Comparison of ENCODE assay signal across 15 cellular contexts in the genomic region with DNA sequence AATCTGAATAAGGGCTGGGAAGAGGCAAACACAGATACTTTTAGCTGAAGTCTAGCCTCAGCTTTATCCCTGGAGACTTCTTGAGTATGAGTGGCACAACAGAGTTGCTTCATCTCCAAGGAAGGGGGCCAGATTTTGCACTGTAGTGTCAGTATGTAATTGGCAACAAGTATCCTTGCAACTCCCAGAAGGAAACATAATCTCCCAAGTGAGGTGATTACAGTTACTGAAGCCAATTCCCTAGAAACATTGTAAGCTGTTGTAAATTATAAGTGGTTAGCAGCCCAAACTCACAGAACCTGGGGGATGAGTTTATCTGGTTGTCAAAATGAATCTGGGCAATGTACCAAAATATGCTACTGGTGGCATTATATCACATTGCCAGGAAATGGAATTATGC.
DNase-seq lines count a peak whose midpoint lies in the region; ATAC-seq and TF ChIP-seq lines count a peak whose summit lies in the region.
"Had no signal": no experiment of that assay in that cellular context is flagged by ENCODE, and none has a peak within 500 bp of the region (broad histone marks: within the 10 kb centered on the region; RNA-seq: fewer than 3 reads in every experiment).

No MANE protein-coding gene starts in this region.

- H3K4me2 ChIP-seq in OCI-LY7 (ENCODE audit: low read length): no peak overlapping the region
- H3K4me2 ChIP-seq: PC-9 had no signal

- TF ChIP-seq RAD21 in Ishikawa (IDR thresholded peaks at IDR 0.05; ENCODE audit: low read depth): no peak

- no peaks in the 10 kb centered on the region for H3K4me1 ChIP-seq in OCI-LY7 (ENCODE audit: insufficient read depth, low read length, poor library complexity, severe bottlenecking)

- H3K4me3 ChIP-seq in AG09309 (ENCODE audit: control insufficient read depth, low read depth, low read length) (no peak overlapping the region), fibroblast of the aortic adventitia (ENCODE audit: low read depth, low read length) (no peak overlapping the region), OCI-LY7 (ENCODE audit: low read depth, low read length, poor library complexity, severe bottlenecking) (no peak overlapping the region)
- H3K4me3 ChIP-seq: PC-9 had no signal

- CTCF ChIA-PET in OCI-LY7 (lab: Charles Lee; ENCODE audit: unreplicated experiment): no interaction called here

- no peak for TF ChIP-seq EP300 in Ishikawa (IDR thresholded peaks at IDR 0.05; ENCODE audit: borderline replicate concordance)

- H3K79me2 ChIP-seq in OCI-LY7 (ENCODE audit: insufficient read depth, low read depth, low read length): no peaks in the 10 kb centered on the region

- H2AFZ ChIP-seq in OCI-LY7 (ENCODE audit: low read length): no peak overlapping the region
- H2AFZ ChIP-seq: PC-9 had no signal

- TF ChIP-seq CTCF in AG09309 (IDR thresholded peaks at IDR 0.05; ENCODE audit: control insufficient read depth, insufficient read depth, low read depth, low read length, missing control alignments): no peak
- TF ChIP-seq CTCF in fibroblast of the aortic adventitia (IDR thresholded peaks at IDR 0.05; ENCODE audit: insufficient read depth, low read length): no peak
- no peak for TF ChIP-seq CTCF in OCI-LY7 (conservative IDR thresholded peaks at IDR 0.05; ENCODE audit: low read length)

- POLR2A ChIA-PET in OCI-LY7 (lab: Charles Lee): interaction anchor here (1.2 kb wide), 1 partner anchor 11 kb away, joined by 3 read pairs; no protein-coding TSS in a partner anchor

- DNase-seq in AG09309 (ENCODE audit: low read depth) (peak; percentile 17), fibroblast of the aortic adventitia (ENCODE audit: low read depth) (peak; percentile 50), OCI-LY7 (ENCODE audit: low spot score) (no peak), NCI-H1694 treated with DMSO at 0.1 percent for 48 hours (lab: John Stamatoyannopoulos, UW) (no peak), SKM-1 treated with dmso at 0.1 percent for 144 hours (lab: John Stamatoyannopoulos, UW; ENCODE audit: unreplicated experiment) (no peak)
- DNase-seq: activated CD4-positive, alpha-beta T cell treated with anti-CD3 and anti-CD28 coated beads for 1 hour; activated T-cell treated with anti-CD3 and anti-CD28 coated beads, Interleukin-2, amount 50 U/mL, for 1 hour; DMS53; KBM-7; NCI-H2029; PC-9; T-helper 1 cell had no signal

- H3K36me3 ChIP-seq in OCI-LY7 (ENCODE audit: insufficient read depth, low read length): no peaks in the 10 kb centered on the region

- H3K9me2 ChIP-seq in OCI-LY7 (ENCODE audit: insufficient read depth, low read length): no peaks in the 10 kb centered on the region

- intact Hi-C loops in OCI-LY7 (cut with micrococcal nuclease; ENCODE audit: unreplicated experiment): no loop called here

- H3K9me3 ChIP-seq in OCI-LY7 (ENCODE audit: low read length): no peaks in the 10 kb centered on the region

- ATAC-seq in SK-N-SH treated with all-trans-retinoic acid at 6 μM for 48 hours: peak; percentile 84
- ATAC-seq in GM21515 (IDR thresholded peaks at IDR 0.05; ENCODE audit: unreplicated experiment): no peak

- no peaks in the 10 kb centered on the region for H4K20me1 ChIP-seq in OCI-LY7 (ENCODE audit: insufficient read depth, low read length)

- no TSS peak for BruUV-seq in OCI-LY7 (replicated peaks; lab: Mats Ljungman, UMichigan)

- no peak overlapping the region for H3K27ac ChIP-seq in OCI-LY7 (ENCODE audit: low read depth, low read length, poor library complexity, severe bottlenecking)
- H3K27ac ChIP-seq: PC-9 had no signal

TF ChIP-seq in Ishikawa, 13 proteins besides CTCF, POLR2A, EP300 and RAD21:
- peak; percentile 53 for TF ChIP-seq CEBPB (IDR thresholded peaks at IDR 0.05)
- TF ChIP-seq, protein P1, sequence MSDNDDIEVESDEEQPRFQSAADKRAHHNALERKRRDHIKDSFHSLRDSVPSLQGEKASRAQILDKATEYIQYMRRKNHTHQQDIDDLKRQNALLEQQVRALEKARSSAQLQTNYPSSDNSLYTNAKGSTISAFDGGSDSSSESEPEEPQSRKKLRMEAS (IDR thresholded peaks at IDR 0.05): no peak

TF ChIP-seq in SK-N-SH treated with all-trans-retinoic acid at 6 μM for 48 hours, 23 proteins besides CTCF, POLR2A, EP300 and RAD21:
- TF ChIP-seq ESRRG (CRISPR knock-in tag; IDR thresholded peaks at IDR 0.05) (no peak), ISL1 (CRISPR knock-in tag; IDR thresholded peaks at IDR 0.05) (peak; percentile 63)
- TF ChIP-seq, protein P2, sequence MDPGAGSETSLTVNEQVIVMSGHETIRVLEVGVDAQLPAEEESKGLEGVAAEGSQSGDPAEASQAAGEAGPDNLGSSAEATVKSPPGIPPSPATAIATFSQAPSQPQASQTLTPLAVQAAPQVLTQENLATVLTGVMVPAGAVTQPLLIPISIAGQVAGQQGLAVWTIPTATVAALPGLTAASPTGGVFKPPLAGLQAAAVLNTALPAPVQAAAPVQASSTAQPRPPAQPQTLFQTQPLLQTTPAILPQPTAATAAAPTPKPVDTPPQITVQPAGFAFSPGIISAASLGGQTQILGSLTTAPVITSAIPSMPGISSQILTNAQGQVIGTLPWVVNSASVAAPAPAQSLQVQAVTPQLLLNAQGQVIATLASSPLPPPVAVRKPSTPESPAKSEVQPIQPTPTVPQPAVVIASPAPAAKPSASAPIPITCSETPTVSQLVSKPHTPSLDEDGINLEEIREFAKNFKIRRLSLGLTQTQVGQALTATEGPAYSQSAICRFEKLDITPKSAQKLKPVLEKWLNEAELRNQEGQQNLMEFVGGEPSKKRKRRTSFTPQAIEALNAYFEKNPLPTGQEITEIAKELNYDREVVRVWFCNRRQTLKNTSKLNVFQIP (CRISPR knock-in tag; IDR thresholded peaks at IDR 0.05; ENCODE audit: borderline replicate concordance, low read depth): 0 out of 2 replicates have a peak, but pooled peaks have one; percentile 37
- TF ChIP-seq, protein P3, sequence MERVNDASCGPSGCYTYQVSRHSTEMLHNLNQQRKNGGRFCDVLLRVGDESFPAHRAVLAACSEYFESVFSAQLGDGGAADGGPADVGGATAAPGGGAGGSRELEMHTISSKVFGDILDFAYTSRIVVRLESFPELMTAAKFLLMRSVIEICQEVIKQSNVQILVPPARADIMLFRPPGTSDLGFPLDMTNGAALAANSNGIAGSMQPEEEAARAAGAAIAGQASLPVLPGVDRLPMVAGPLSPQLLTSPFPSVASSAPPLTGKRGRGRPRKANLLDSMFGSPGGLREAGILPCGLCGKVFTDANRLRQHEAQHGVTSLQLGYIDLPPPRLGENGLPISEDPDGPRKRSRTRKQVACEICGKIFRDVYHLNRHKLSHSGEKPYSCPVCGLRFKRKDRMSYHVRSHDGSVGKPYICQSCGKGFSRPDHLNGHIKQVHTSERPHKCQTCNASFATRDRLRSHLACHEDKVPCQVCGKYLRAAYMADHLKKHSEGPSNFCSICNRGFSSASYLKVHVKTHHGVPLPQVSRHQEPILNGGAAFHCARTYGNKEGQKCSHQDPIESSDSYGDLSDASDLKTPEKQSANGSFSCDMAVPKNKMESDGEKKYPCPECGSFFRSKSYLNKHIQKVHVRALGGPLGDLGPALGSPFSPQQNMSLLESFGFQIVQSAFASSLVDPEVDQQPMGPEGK (CRISPR knock-in tag; IDR thresholded peaks at IDR 0.05; ENCODE audit: borderline replicate concordance): 0 out of 2 replicates have a peak, but pooled peaks have one; percentile 40
TF ChIP-seq in SK-N-SH treated with all-trans-retinoic acid at 6 μM for 48 hours: peak in this region for 3.

Comparison
In these comparisons a context has a peak if more than half of its experiments do, and no peak if none do; other contexts are left out.
1. DNase-seq: peak in AG09309 (single experiment) and fibroblast of the aortic adventitia (single experiment); none in OCI-LY7 (single experiment), NCI-H1694 treated with DMSO at 0.1 percent for 48 hours (single experiment) and SKM-1 treated with dmso at 0.1 percent for 144 hours (single experiment).